In the genomic region with DNA sequence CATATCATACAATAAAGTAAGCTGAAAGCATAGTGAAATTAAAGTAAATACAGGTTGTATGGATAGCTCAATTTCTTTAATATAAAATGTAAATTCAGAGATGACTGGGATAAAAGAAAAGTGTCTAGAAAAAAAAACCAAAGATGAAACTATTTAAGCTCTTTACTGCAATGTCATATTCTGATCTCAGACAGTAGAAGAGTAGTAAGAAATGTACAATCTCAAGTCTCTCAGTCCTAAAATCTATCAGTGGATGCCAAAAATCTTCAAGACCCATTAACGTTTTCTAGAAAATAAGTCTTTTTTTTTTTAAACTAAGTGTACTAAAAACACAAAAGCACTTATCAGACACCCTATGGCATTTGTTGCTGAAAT, we compare ENCODE assay signal across 7 cellular contexts. TPM values are rescaled to one million over a fixed set of nuclear protein-coding genes. Genes with fewer than 3 reads are reported as not detected.
DNase-seq lines count a peak whose midpoint lies in the region; ATAC-seq and TF ChIP-seq lines count a peak whose summit lies in the region.

No MANE protein-coding gene starts in this region.

- ATAC-seq in GM21390 (IDR thresholded peaks at IDR 0.05; ENCODE audit: unreplicated experiment) (peak; percentile 1), HG02938 (IDR thresholded peaks at IDR 0.05; ENCODE audit: unreplicated experiment) (no peak)

- H3K27me3 ChIP-seq in PC-9 (ENCODE audit: insufficient read depth, low read depth): no peaks in the 10 kb centered on the region
- H3K27me3 ChIP-seq in spleen (replicated peaks in 1 of 7): no peaks in the 10 kb centered on the region

- H3F3A ChIP-seq in PC-9 (ENCODE audit: insufficient read depth, low read depth): peaks cover 17% of the 10 kb centered on the region

- POLR2A ChIA-PET in PC-9 (lab: Charles Lee; ENCODE audit: unreplicated experiment): no interaction called here

- BruUV-seq in PC-9 (replicated peaks; lab: Mats Ljungman, UMichigan): no TSS peak

- CTCF ChIA-PET in PC-9 (lab: Charles Lee): no interaction called here

- H3K27ac ChIP-seq in PC-9: peak overlapping the region; percentile 53
- peak overlapping the region; percentile 24 to 84 (median 59) for H3K27ac ChIP-seq in spleen

- no peak for TF ChIP-seq POLR2A in spleen (IDR thresholded peaks at IDR 0.05)

- H3K4me3 ChIP-seq in PC-9 (peak overlapping the region; percentile 56), fibroblast of pulmonary artery (replicated peaks; ENCODE audit: low read depth, low read length) (peak overlapping the region; percentile 49), spleen (peak overlapping the region in 7 of 8 donors; percentile 8 to 62 (median 26))

- no peaks in the 10 kb centered on the region for H4K20me1 ChIP-seq in PC-9 (ENCODE audit: insufficient read depth)

- WGBS in spleen, 5 donors: 0 to 5% (median 0%) methylated on average over 1 of the region's 1 CpG

- peaks cover 24% of the 10 kb centered on the region for H3K4me1 ChIP-seq in PC-9 (replicated peaks; ENCODE audit: insufficient read depth)
- H3K4me1 ChIP-seq in spleen: peaks cover 9 to 19% (median 16%) of the 10 kb centered on the region in 6 donors

- intact Hi-C loops in PC-9 (cut with micrococcal nuclease; ENCODE audit: unreplicated experiment): no loop called here
- intact Hi-C loops in spleen (cut with DNase I; ENCODE audit: low total_unique reads): no loop called here

- DNase-seq in PC-9 (no peak), fibroblast of pulmonary artery (ENCODE audit: low read depth) (no peak), spleen (no peak), NCI-H1048 (lab: John Stamatoyannopoulos, UW) (no peak), COLO829 (ENCODE audit: low spot score) (no peak)

- no peaks in the 10 kb centered on the region for H3K79me2 ChIP-seq in PC-9 (ENCODE audit: low read depth)

- peak overlapping the region; percentile 76 for H3K4me2 ChIP-seq in PC-9

- H3K9me3 ChIP-seq in PC-9 (ENCODE audit: insufficient read depth, low read depth) (no peaks in the 10 kb centered on the region), spleen (no peaks in the 10 kb centered on the region)

- TF ChIP-seq CTCF in PC-9 (conservative IDR thresholded peaks at IDR 0.05) (no peak), fibroblast of pulmonary artery (IDR thresholded peaks at IDR 0.05; ENCODE audit: low read length, missing control alignments) (no peak), spleen (IDR thresholded peaks at IDR 0.05 in 8 of 11, conservative IDR thresholded peaks at IDR 0.05 in 3 of 11) (no peak)

- H3K9me2 ChIP-seq in PC-9 (ENCODE audit: insufficient read depth): no peaks in the 10 kb centered on the region

- peak overlapping the region; percentile 80 for H2AFZ ChIP-seq in PC-9

- H3K36me3 ChIP-seq in PC-9 (ENCODE audit: low read depth) (no peaks in the 10 kb centered on the region), spleen (no peaks in the 10 kb centered on the region)

RNA-seq across cellular contexts. Expression of a gene that starts 13.8 kb away (rescaled TPM):
- total RNA-seq in PC-9 (2021): 0.40 TPM in 1 of 2 replicates, not detected in the other
- total RNA-seq in spleen: 1 to 10 TPM in 2 of 7 donors, under 1 TPM in 4, not detected in 1; 0.20 to 1.7 (median 0.48) TPM
- under 1 TPM; 0.28 to 0.54 (median 0.50) TPM for polyA plus RNA-seq in spleen

RNA-seq across cellular contexts. Expression of a gene that starts 35.1 kb away (rescaled TPM):
- 43.8 and 51.7 TPM in 2 replicates for total RNA-seq in PC-9 (2021)
- 10 to 100 TPM; 26.2 to 66.7 (median 41.1) TPM for total RNA-seq in spleen
- 1 to 10 TPM; 5.4 to 8.3 (median 7.4) TPM for polyA plus RNA-seq in spleen

RNA-seq across cellular contexts. Expression of a gene that starts 36.1 kb away (rescaled TPM):
- total RNA-seq in PC-9 (2021): 55.9 and 59.3 TPM in 2 replicates
- 10 to 100 TPM; 27.8 to 47.2 (median 34.9) TPM for total RNA-seq in spleen
- 10 to 100 TPM; 70.9 to 92.8 (median 87.4) TPM for polyA plus RNA-seq in spleen
